Comparison of ENCODE assay signal across 11 cellular contexts in the genomic region with DNA sequence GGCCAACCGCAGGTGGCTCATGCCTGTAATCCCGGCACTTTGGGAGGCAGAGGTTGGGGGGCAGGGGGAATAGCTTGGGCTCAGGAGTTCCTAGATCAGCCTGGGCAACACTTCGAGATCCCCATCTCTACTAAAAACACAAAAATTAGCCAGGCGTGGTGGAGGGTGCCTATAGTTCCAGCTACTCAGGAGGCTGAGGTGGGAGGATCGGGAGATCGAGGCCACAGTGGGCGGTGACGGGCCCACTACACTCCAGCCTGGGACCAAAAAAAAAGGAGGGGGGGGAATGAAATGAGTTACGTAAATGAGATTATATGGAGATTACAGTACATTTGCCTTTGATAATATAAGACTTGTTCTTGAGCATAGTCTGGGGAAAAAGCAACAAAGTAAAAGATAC. TPM values are rescaled to one million over a fixed set of nuclear protein-coding genes. Genes with fewer than 3 reads are reported as not detected.
DNase-seq lines count a peak whose midpoint lies in the region; ATAC-seq, FAIRE-seq and TF ChIP-seq lines count a peak whose summit lies in the region.
"Had no signal": no experiment of that assay in that cellular context is flagged by ENCODE, and none has a peak within 500 bp of the region (broad histone marks: within the 10 kb centered on the region; RNA-seq: fewer than 3 reads in every experiment).

No MANE protein-coding gene starts in this region.

- H4K20me1 ChIP-seq in keratinocyte (ENCODE audit: control insufficient read depth, extremely low read depth, insufficient read depth, low read length): no peaks in the 10 kb centered on the region

- H3K36me3 Mint-ChIP-seq in activated naive CD4-positive, alpha-beta T cell treated with anti-CD3 and anti-CD28 coated beads, Interleukin-2, amount 50 U/mL, for 24 hours: peaks cover 18% of the 10 kb centered on the region
- H3K36me3 Mint-ChIP-seq in activated naive CD4-positive, alpha-beta T cell treated with anti-CD3 and anti-CD28 coated beads, Interleukin-2, amount 50 U/mL, for 72 hours: peaks cover 28 to 31% of the 10 kb centered on the region in 2 donors

- H3K4me3 ChIP-seq in keratinocyte (ENCODE audit: control insufficient read depth in 2 of 3, extremely low read depth in 1 of 3, insufficient read depth in 2 of 3, low read depth in 1 of 3, low read length in 3 of 3) (peak overlapping the region in 2 of 3 experiments; percentile 93 to 94), testis (peak overlapping the region; percentile 93 to 98)

- H3K27ac ChIP-seq in keratinocyte (ENCODE audit: control insufficient read depth, insufficient read depth, low read length): peak overlapping the region; percentile 88
- peak overlapping the region in 1 of 2 donors; percentile 69 for H3K27ac ChIP-seq in testis

- H3K27me3 ChIP-seq in keratinocyte (ENCODE audit: control insufficient read depth, extremely low read depth, insufficient read depth, low read length) (no peaks in the 10 kb centered on the region), testis (no peaks in the 10 kb centered on the region)
- H3K27me3 ChIP-seq: adrenal gland had no signal

- H3K27me3 Mint-ChIP-seq in activated naive CD4-positive, alpha-beta T cell treated with anti-CD3 and anti-CD28 coated beads, Interleukin-2, amount 50 U/mL, for 24 hours: no peaks in the 10 kb centered on the region

- H3K9ac ChIP-seq in keratinocyte (ENCODE audit: control insufficient read depth, extremely low read depth, insufficient read depth, low read length): peak overlapping the region; percentile 80

- H3K9me3 ChIP-seq in keratinocyte (ENCODE audit: control insufficient read depth, low read depth, low read length) (no peaks in the 10 kb centered on the region), testis (no peaks in the 10 kb centered on the region)
- H3K9me3 ChIP-seq: adrenal gland had no signal

- no peaks in the 10 kb centered on the region for H3K9me1 ChIP-seq in keratinocyte (ENCODE audit: control insufficient read depth, extremely low read depth, insufficient read depth, low read length)

- H3K4me1 Mint-ChIP-seq in activated naive CD4-positive, alpha-beta T cell treated with anti-CD3 and anti-CD28 coated beads, Interleukin-2, amount 50 U/mL, for 24 hours: peaks cover 71% of the 10 kb centered on the region

- DNase-seq in activated naive CD4-positive, alpha-beta T cell treated with anti-CD3 and anti-CD28 coated beads, Interleukin-2, amount 50 U/mL, for 16 hours: no peak
- DNase-seq in activated naive CD4-positive, alpha-beta T cell treated with anti-CD3 and anti-CD28 coated beads, Interleukin-2, amount 50 U/mL, for 72 hours (ENCODE audit: low spot score in 2 of 2): no peak
- no peak for DNase-seq in keratinocyte (ENCODE audit: low read depth, low spot score)
- DNase-seq in testis: no peak
- no peak for DNase-seq in stimulated activated CD4-positive, alpha-beta T cell treated with anti-CD3 and anti-CD28 coated beads, Interleukin-2, amount 100 ng/mL, for 48 hours
- no peak for DNase-seq in NCI-H226
- DNase-seq: DMS 273 treated with DMSO at 0.1 percent for 48 hours, NCI-H69 had no signal

- H3K9me3 Mint-ChIP-seq in activated naive CD4-positive, alpha-beta T cell treated with anti-CD3 and anti-CD28 coated beads, Interleukin-2, amount 50 U/mL, for 24 hours: no peaks in the 10 kb centered on the region
- H3K9me3 Mint-ChIP-seq in activated naive CD4-positive, alpha-beta T cell treated with anti-CD3 and anti-CD28 coated beads, Interleukin-2, amount 50 U/mL, for 72 hours: no peaks in the 10 kb centered on the region

- TF ChIP-seq POLR2A in testis (IDR thresholded peaks at IDR 0.05): no peak

- ATAC-seq in activated naive CD4-positive, alpha-beta T cell treated with anti-CD3 and anti-CD28 coated beads, Interleukin-2, amount 50 U/mL, for 72 hours: no peak
- no peak for ATAC-seq in GM21529 (IDR thresholded peaks at IDR 0.05; ENCODE audit: unreplicated experiment)

- H3K4me1 ChIP-seq in keratinocyte (ENCODE audit: control insufficient read depth, extremely low read depth, insufficient read depth, low read length) (peaks cover 11% of the 10 kb centered on the region), testis (peaks cover 6% of the 10 kb centered on the region)

- FAIRE-seq in keratinocyte (lab: Jason Lieb, UNC): no peak

- TF ChIP-seq CTCF in keratinocyte (optimal IDR thresholded peaks at IDR 0.05 in 1 of 3, IDR thresholded peaks at IDR 0.05 in 1 of 3, conservative IDR thresholded peaks at IDR 0.05 in 1 of 3; ENCODE audit: extremely low read depth in 1 of 3, insufficient read depth in 2 of 3, low read length in 3 of 3) (no peak), testis (IDR thresholded peaks at IDR 0.05) (no peak)

- peak overlapping the region; percentile 90 for H3K27ac Mint-ChIP-seq in activated naive CD4-positive, alpha-beta T cell treated with anti-CD3 and anti-CD28 coated beads, Interleukin-2, amount 50 U/mL, for 24 hours
- peak overlapping the region; percentile 9 to 96 for H3K27ac Mint-ChIP-seq in activated naive CD4-positive, alpha-beta T cell treated with anti-CD3 and anti-CD28 coated beads, Interleukin-2, amount 50 U/mL, for 72 hours

- peaks cover 23% of the 10 kb centered on the region for H3K79me2 ChIP-seq in keratinocyte (ENCODE audit: control insufficient read depth, insufficient read depth, low read length)

- H3K4me3 Mint-ChIP-seq in activated naive CD4-positive, alpha-beta T cell treated with anti-CD3 and anti-CD28 coated beads, Interleukin-2, amount 50 U/mL, for 24 hours: peak overlapping the region; percentile 94

- intact Hi-C loops in testis (cut with DNase I; ENCODE audit: low total_unique reads): no loop called here

- WGBS in testis, 2 donors: 48 to 55% methylated on average over 8 to 9 of the region's 9 CpGs

- peak overlapping the region; percentile 72 for H3K4me2 ChIP-seq in keratinocyte (ENCODE audit: control insufficient read depth, extremely low read depth, insufficient read depth, low read depth, low read length)

- H2AFZ ChIP-seq in keratinocyte (ENCODE audit: control insufficient read depth, low read length): no peak overlapping the region

- H3K36me3 ChIP-seq in keratinocyte (ENCODE audit: control insufficient read depth in 2 of 2, extremely low read depth in 1 of 2, insufficient read depth in 2 of 2, low read length in 2 of 2): peaks cover 2 to 3% of the 10 kb centered on the region in 2 experiments
- H3K36me3 ChIP-seq in testis (ENCODE audit: low read depth, missing control alignments): no peaks in the 10 kb centered on the region

- dilution Hi-C loops in keratinocyte (cut with MboI; ENCODE audit: extremely low pct_ligation_motif_present, low sequenced_read_pairs): no loop called here

RNA-seq across cellular contexts. Expression of a gene that starts 1.1 kb away (rescaled TPM):
- 10 to 100 TPM; 41.7 to 53.9 TPM for total RNA-seq in activated naive CD4-positive, alpha-beta T cell treated with anti-CD3 and anti-CD28 coated beads, Interleukin-2, amount 50 U/mL, for 72 hours
- 10.2 to 22.9 TPM (median 11.8 TPM) in 3 replicates for polyA plus RNA-seq in keratinocyte
- 54.5 TPM for polyA plus RNA-seq in keratinocyte (2011; ENCODE audit: low read depth)
- 9.6 and 19.9 TPM in 2 replicates for polyA plus RNA-seq in keratinocyte (2011; cell fraction: cytosol; rRNA removed)
- polyA plus RNA-seq in keratinocyte (2011; cell fraction: nucleus; rRNA removed): 12.4 and 17.7 TPM in 2 replicates
- polyA plus RNA-seq in keratinocyte (2012; ENCODE audit: low replicate concordance): 10.8 and 16.3 TPM in 2 replicates
- 0.39 to 10.7 TPM (median 3.2 TPM) in 3 replicates for polyA minus RNA-seq in keratinocyte
- polyA minus RNA-seq in keratinocyte (2011; cell fraction: cytosol; rRNA and poly(A)+ RNA removed): 3.8 TPM
- polyA minus RNA-seq in keratinocyte (2011; cell fraction: nucleus; rRNA and poly(A)+ RNA removed): 5.4 and 12.2 TPM in 2 replicates
- total RNA-seq in testis: 10 to 100 TPM; 25.0 to 32.3 TPM
- polyA plus RNA-seq in testis (ENCODE audit: insufficient read depth, low read depth, low replicate concordance): 12.7 TPM

RNA-seq across cellular contexts. Expression of a gene that starts 20.6 kb away (rescaled TPM):
- not detected for total RNA-seq in activated naive CD4-positive, alpha-beta T cell treated with anti-CD3 and anti-CD28 coated beads, Interleukin-2, amount 50 U/mL, for 72 hours
- polyA plus RNA-seq in keratinocyte: 0.28 to 0.35 TPM (median 0.33 TPM) in 3 replicates
- not detected for polyA plus RNA-seq in keratinocyte (2011; ENCODE audit: low read depth)
- polyA plus RNA-seq in keratinocyte (2011; cell fraction: cytosol; rRNA removed): 0.04 TPM in 2 replicates
- 0.83 and 0.99 TPM in 2 replicates for polyA plus RNA-seq in keratinocyte (2011; cell fraction: nucleus; rRNA removed)
- polyA plus RNA-seq in keratinocyte (2012; ENCODE audit: low replicate concordance): 0.13 and 0.24 TPM in 2 replicates
- 0.23 to 0.61 TPM in 2 of 3 replicates, not detected in the other for polyA minus RNA-seq in keratinocyte
- not detected for polyA minus RNA-seq in keratinocyte (2011; cell fraction: cytosol; rRNA and poly(A)+ RNA removed)
- polyA minus RNA-seq in keratinocyte (2011; cell fraction: nucleus; rRNA and poly(A)+ RNA removed): 0.47 and 1.1 TPM in 2 replicates
- under 1 TPM; 0.16 to 0.43 TPM for total RNA-seq in testis
- polyA plus RNA-seq in testis (ENCODE audit: insufficient read depth, low read depth, low replicate concordance): 0.21 TPM

RNA-seq across cellular contexts. Expression of a gene that starts 54.0 kb away (rescaled TPM):
- 1 to 10 TPM; 1.1 to 2.7 TPM for total RNA-seq in activated naive CD4-positive, alpha-beta T cell treated with anti-CD3 and anti-CD28 coated beads, Interleukin-2, amount 50 U/mL, for 72 hours
- 4.1 to 5.7 TPM (median 5.1 TPM) in 3 replicates for polyA plus RNA-seq in keratinocyte
- 2.2 TPM for polyA plus RNA-seq in keratinocyte (2011; ENCODE audit: low read depth)
- polyA plus RNA-seq in keratinocyte (2011; cell fraction: cytosol; rRNA removed): 1.8 and 2.7 TPM in 2 replicates
- 13.1 and 17.2 TPM in 2 replicates for polyA plus RNA-seq in keratinocyte (2011; cell fraction: nucleus; rRNA removed)
- 1.9 and 6.5 TPM in 2 replicates for polyA plus RNA-seq in keratinocyte (2012; ENCODE audit: low replicate concordance)
- polyA minus RNA-seq in keratinocyte: 5.5 to 25.3 TPM (median 5.9 TPM) in 3 replicates
- 8.1 TPM for polyA minus RNA-seq in keratinocyte (2011; cell fraction: cytosol; rRNA and poly(A)+ RNA removed)
- 5.7 and 7.1 TPM in 2 replicates for polyA minus RNA-seq in keratinocyte (2011; cell fraction: nucleus; rRNA and poly(A)+ RNA removed)
- total RNA-seq in testis: 10 to 100 TPM; 24.6 to 30.2 TPM
- polyA plus RNA-seq in testis (ENCODE audit: insufficient read depth, low read depth, low replicate concordance): 13.9 TPM

Comparison
In these comparisons a context has a peak if more than half of its experiments do, and no peak if none do; other contexts are left out.
1. RNA of a gene that starts 54.0 kb away (total RNA-seq): 24.6 to 30.2 TPM in testis; 1.1 to 2.7 TPM in activated naive CD4-positive, alpha-beta T cell treated with anti-CD3 and anti-CD28 coated beads, Interleukin-2, amount 50 U/mL, for 72 hours; every median in the first group is over 4 times any median in the second.